ENCODE assay signal across 27 cellular contexts in genomic region chr4:10134141-10134540, GRCh38.
"Had no signal": no experiment of that assay in that cellular context is flagged by ENCODE, and none has a peak within 500 bp of the region (broad histone marks: within the 10 kb centered on the region; RNA-seq: fewer than 3 reads in every experiment).

No MANE protein-coding gene starts in this region.

- H3K4me1 Mint-ChIP-seq: endodermal cell, mesothelial cell of epicardium, naive B cell had no signal

- DNase-seq: colonic mucosa; cortex of kidney; effector CD8-positive, alpha-beta T cell; effector memory CD8-positive, alpha-beta T cell; endodermal cell; esophagus squamous epithelium; foreskin fibroblast; foreskin melanocyte; gastrocnemius medialis; glutamatergic neuron; head of caudate nucleus; heart right ventricle; hippocampal formation; left cardiac atrium; left lung; left ventricle myocardium superior; lower lobe of right lung; mesenchymal stem cell; mucosa of descending colon; naive B cell had no signal

- ATAC-seq: effector memory CD8-positive, alpha-beta T cell; esophagus mucosa; gastrocnemius medialis; heart right ventricle; left cardiac atrium; left lung; left ventricle myocardium superior; lower lobe of right lung; mucosa of descending colon had no signal

- H3K9me3 Mint-ChIP-seq: dendritic cell treated with granulocyte-macrophage colony-stimulating factor and Interleukin-4, amounts not matched to agents 40 ng/mL and 50 ng/mL, for 4 days; effector memory CD8-positive, alpha-beta T cell; endodermal cell; mesothelial cell of epicardium; naive B cell had no signal

- H3K4me3 Mint-ChIP-seq: dendritic cell treated with granulocyte-macrophage colony-stimulating factor and Interleukin-4, amounts not matched to agents 40 ng/mL and 50 ng/mL, for 4 days; effector memory CD8-positive, alpha-beta T cell; endodermal cell; mesothelial cell of epicardium had no signal

- H3K27ac ChIP-seq: colonic mucosa, epithelial cell of prostate, esophagus squamous epithelium, gastrocnemius medialis, heart right ventricle, left lung, lower lobe of right lung had no signal

- H3K4me1 ChIP-seq: colonic mucosa, left lung, lower lobe of right lung had no signal

- H3K36me3 Mint-ChIP-seq: mesothelial cell of epicardium, naive B cell had no signal

- H3K9me3 ChIP-seq: colonic mucosa, esophagus squamous epithelium, gastrocnemius medialis, heart right ventricle, left lung, lower lobe of right lung, mucosa of descending colon had no signal

- FAIRE-seq: endometrium, islet of Langerhans, keratinocyte had no signal

- H3K27me3 ChIP-seq: colonic mucosa, gastrocnemius medialis, heart right ventricle had no signal

- H3K36me3 ChIP-seq: colonic mucosa, esophagus squamous epithelium, gastrocnemius medialis, heart right ventricle, left lung, lower lobe of right lung had no signal

- H3K27ac Mint-ChIP-seq: dendritic cell treated with granulocyte-macrophage colony-stimulating factor and Interleukin-4, amounts not matched to agents 40 ng/mL and 50 ng/mL, for 4 days; effector memory CD8-positive, alpha-beta T cell; endodermal cell; mesothelial cell of epicardium had no signal

- H3K4me3 ChIP-seq: colonic mucosa, esophagus squamous epithelium, gastrocnemius medialis, heart right ventricle, left lung, lower lobe of right lung, mucosa of descending colon had no signal
